1 cellular context compared by ENCODE assay signal in genomic region chr7:22493160-22493925, GRCh38. TPM values are rescaled to one million over a fixed set of nuclear protein-coding genes. Genes with fewer than 3 reads are reported as not detected.
"Had no signal": no experiment of that assay in that cellular context is flagged by ENCODE, and none has a peak within 500 bp of the region (broad histone marks: within the 10 kb centered on the region; RNA-seq: fewer than 3 reads in every experiment).

No MANE protein-coding gene starts in this region.

RNA-seq across cellular contexts. Expression of gene STEAP1B, which starts 6.6 kb away (rescaled TPM):
- total RNA-seq: kidney epithelial cell had no signal
